In the genomic region with DNA sequence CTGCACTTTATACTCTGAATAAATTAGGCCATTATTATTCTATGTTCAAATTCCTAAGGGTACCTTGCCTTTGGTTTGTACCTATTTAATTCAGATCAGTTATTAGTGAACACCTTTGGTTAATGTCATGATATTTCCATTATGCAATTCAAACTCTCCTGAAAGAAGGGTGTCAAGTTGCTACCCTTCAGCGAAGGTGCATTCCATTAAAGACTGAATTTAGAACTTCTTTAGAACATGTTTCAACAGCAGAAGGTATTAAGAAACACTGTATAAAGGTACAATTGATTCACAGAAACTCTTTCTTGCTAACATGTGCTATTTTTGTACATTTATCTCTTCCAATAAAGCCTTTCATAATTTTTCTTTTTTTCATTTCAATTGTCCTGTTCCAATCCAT, we compare ENCODE assay signal across 23 cellular contexts.
"Had no signal": no experiment of that assay in that cellular context is flagged by ENCODE, and none has a peak within 500 bp of the region (broad histone marks: within the 10 kb centered on the region; RNA-seq: fewer than 3 reads in every experiment).

No MANE protein-coding gene starts in this region.

- H3K36me3 ChIP-seq: esophagus muscularis mucosa, sigmoid colon, stomach, thyroid gland, vagina had no signal

- H3K27me3 ChIP-seq: dorsolateral prefrontal cortex, esophagus muscularis mucosa, sigmoid colon, stomach, thyroid gland, vagina had no signal

- H3K27ac ChIP-seq: dorsolateral prefrontal cortex, esophagus muscularis mucosa, psoas muscle, sigmoid colon, stomach, thyroid gland, vagina had no signal

- H3K4me3 ChIP-seq: dorsolateral prefrontal cortex, esophagus muscularis mucosa, psoas muscle, sigmoid colon, stomach, thyroid gland, vagina had no signal

- ATAC-seq: left lobe of liver; naive thymus-derived CD8-positive, alpha-beta T cell; psoas muscle; right cardiac atrium; stimulated activated effector memory CD8-positive, alpha-beta T cell treated with anti-CD3 and anti-CD28 coated beads, Interleukin-12 subunit alpha, Interleukin-12 subunit beta, amount 100 ng/mL, for 72 hours had no signal

- H3K9me3 ChIP-seq: esophagus muscularis mucosa, psoas muscle, sigmoid colon, stomach, thyroid gland, vagina had no signal

- DNase-seq: dorsolateral prefrontal cortex; effector CD4-positive, alpha-beta T cell; foreskin melanocyte; hypothalamus; kidney; mesendoderm; naive thymus-derived CD8-positive, alpha-beta T cell; nephron progenitor cell; nucleus accumbens; posterior cingulate gyrus; psoas muscle; right cardiac atrium; sigmoid colon; stimulated activated CD4-positive, alpha-beta T cell treated with anti-CD3 and anti-CD28 coated beads, Interleukin-2, amount 100 ng/mL, for 24 hours; stimulated activated CD4-positive, alpha-beta T cell treated with anti-CD3 and anti-CD28 coated beads, Interleukin-4, amount 100 ng/mL, for 24 hours; stimulated activated naive CD4-positive, alpha-beta T cell treated with Interleukin-2 at 50 U/mL for 16 hours; stomach; thyroid gland; trophoblast cell had no signal

- H3K4me1 ChIP-seq: esophagus muscularis mucosa, psoas muscle, sigmoid colon, stomach, thyroid gland, vagina had no signal
